Comparison of ENCODE assay signal across 2 cellular contexts in the genomic region with DNA sequence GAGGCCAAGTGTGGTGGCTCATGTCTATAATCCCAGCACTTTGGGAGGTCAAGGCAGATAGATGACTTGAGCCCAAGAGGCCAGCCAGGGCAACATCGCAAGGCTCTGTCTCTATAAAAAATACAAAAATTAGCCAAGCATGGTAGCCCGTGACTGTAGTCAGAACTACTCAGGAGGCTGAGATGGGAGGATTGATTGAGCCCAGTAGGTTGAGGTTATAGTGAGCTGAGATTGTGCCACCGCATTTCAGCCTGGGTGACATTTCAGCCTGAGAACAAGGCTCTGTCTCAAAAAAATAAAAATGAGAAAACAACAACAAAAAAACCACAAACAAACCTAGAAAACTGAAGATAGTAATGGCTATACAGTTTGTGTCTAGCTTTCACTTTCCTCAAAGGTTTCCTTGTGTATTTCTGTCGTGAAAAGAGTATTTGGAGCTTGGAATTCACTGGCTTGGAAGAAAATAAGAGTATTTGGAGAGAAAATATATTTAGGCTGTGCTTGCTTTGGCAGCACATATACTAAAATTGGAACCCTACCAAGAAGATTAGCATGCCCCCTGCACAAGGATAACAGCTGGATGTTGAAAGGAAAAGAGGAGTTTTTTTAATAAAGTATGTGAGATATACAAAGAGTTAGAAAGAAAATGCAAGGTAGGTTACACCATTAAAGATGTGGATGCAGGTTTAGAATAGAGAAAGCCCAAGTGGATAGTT.
TF ChIP-seq lines count a peak whose summit lies in the region.

No MANE protein-coding gene starts in this region.

TF ChIP-seq in A549, 52 proteins besides CTCF, POLR2A, EP300 and RAD21:
- TF ChIP-seq HOXB13 (CRISPR knock-in tag; IDR thresholded peaks at IDR 0.05; ENCODE audit: low read depth) (no peak), RNF2 (IDR thresholded peaks at IDR 0.05; ENCODE audit: borderline replicate concordance, low read depth) (no peak), BCL3 (IDR thresholded peaks at IDR 0.05) (no peak), JUN (IDR thresholded peaks at IDR 0.05) (no peak), EHMT2 (IDR thresholded peaks at IDR 0.05; ENCODE audit: low read depth) (no peak), SMC3 (IDR thresholded peaks at IDR 0.05) (no peak), PHF8 (IDR thresholded peaks at IDR 0.05; ENCODE audit: borderline replicate concordance, low read depth) (no peak), HEYL (CRISPR knock-in tag; IDR thresholded peaks at IDR 0.05) (no peak), KDM5A (IDR thresholded peaks at IDR 0.05) (no peak), FOSB (CRISPR knock-in tag; IDR thresholded peaks at IDR 0.05) (no peak), CBX2 (IDR thresholded peaks at IDR 0.05; ENCODE audit: borderline replicate concordance, low read depth) (no peak), ZSCAN20 (CRISPR knock-in tag; IDR thresholded peaks at IDR 0.05) (no peak), HOXA7 (CRISPR knock-in tag; IDR thresholded peaks at IDR 0.05) (no peak), NR3C1 (IDR thresholded peaks at IDR 0.05) (no peak), CEBPB (IDR thresholded peaks at IDR 0.05) (no peak)
- TF ChIP-seq, protein P1, sequence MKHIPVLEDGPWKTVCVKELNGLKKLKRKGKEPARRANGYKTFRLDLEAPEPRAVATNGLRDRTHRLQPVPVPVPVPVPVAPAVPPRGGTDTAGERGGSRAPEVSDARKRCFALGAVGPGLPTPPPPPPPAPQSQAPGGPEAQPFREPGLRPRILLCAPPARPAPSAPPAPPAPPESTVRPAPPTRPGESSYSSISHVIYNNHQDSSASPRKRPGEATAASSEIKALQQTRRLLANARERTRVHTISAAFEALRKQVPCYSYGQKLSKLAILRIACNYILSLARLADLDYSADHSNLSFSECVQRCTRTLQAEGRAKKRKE (CRISPR knock-in tag; IDR thresholded peaks at IDR 0.05; ENCODE audit: low read depth) = no peak

TF ChIP-seq in K562, 482 proteins besides CTCF, POLR2A, EP300 and RAD21:
- no peak for TF ChIP-seq ZNF318 (IDR thresholded peaks at IDR 0.05; ENCODE audit: borderline replicate concordance in 1 of 2, low read depth in 1 of 2)
